24 cellular contexts compared by ENCODE assay signal in the genomic region with DNA sequence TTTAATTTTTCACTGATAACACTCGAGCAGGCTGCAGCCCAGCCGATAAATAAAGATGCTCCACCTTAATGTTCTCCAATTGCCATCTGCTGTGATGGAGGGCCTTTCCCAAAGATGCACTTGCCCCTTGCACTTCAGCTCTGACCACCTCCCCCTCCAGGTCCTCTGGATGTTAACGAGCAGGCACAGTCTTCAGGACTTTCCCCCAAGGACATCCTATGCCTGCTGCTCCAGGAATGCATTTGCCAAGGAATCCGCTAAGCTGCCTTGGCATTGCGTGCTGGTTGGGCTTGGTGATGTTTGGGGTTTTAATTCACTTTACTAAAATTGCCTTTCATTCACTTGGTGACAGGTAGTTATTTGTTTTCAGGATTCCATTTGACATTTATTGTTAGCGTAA.
DNase-seq lines count a peak whose midpoint lies in the region; FAIRE-seq and TF ChIP-seq lines count a peak whose summit lies in the region.
"Had no signal": no experiment of that assay in that cellular context is flagged by ENCODE, and none has a peak within 500 bp of the region (broad histone marks: within the 10 kb centered on the region; RNA-seq: fewer than 3 reads in every experiment).

No MANE protein-coding gene starts in this region.

- peak; percentile 37 for DNase-seq in DMS 273 (lab: John Stamatoyannopoulos, UW; ENCODE audit: unreplicated experiment)
- no peak for DNase-seq in DMS 273 treated with DMSO at 0.1 percent for 48 hours (lab: John Stamatoyannopoulos, UW)
- peak; percentile 14 for DNase-seq in NCI-H446 treated with DMSO at 0.1 percent for 48 hours (lab: John Stamatoyannopoulos, UW)
- no peak for DNase-seq in glutamatergic neuron
- DNase-seq in retina: peak; percentile 58
- DNase-seq in RCC 7860 (ENCODE audit: low spot score): no peak
- no peak for DNase-seq in NCI-H226
- no peak for DNase-seq in stimulated activated CD4-positive, alpha-beta T cell treated with anti-CD3 and anti-CD28 coated beads, Interleukin-4, amount 100 ng/mL, for 24 hours
- DNase-seq: Caco-2; CD8-positive, alpha-beta T cell; DMS79 treated with DMSO at 0.1 percent for 48 hours; GF-D8; IMR-90; KG1; MG63; NCI-H1105 treated with DMSO at 0.1 percent for 48 hours; NCI-H146; NCI-H1930; NCI-H748 treated with DMSO at 0.1 percent for 48 hours; PC-9; Right ventricle myocardium superior; RPMI8226 had no signal

- no peaks in the 10 kb centered on the region for H3K36me3 Mint-ChIP-seq in glutamatergic neuron (ENCODE audit: unreplicated experiment)
- H3K36me3 Mint-ChIP-seq: CD8-positive, alpha-beta T cell had no signal

- no peaks in the 10 kb centered on the region for H3K27me3 Mint-ChIP-seq in glutamatergic neuron (ENCODE audit: unreplicated experiment)

- peaks cover 20% of the 10 kb centered on the region for H3K4me1 Mint-ChIP-seq in glutamatergic neuron (ENCODE audit: low read depth, unreplicated experiment)
- H3K4me1 Mint-ChIP-seq: B cell had no signal

- H3K4me3 Mint-ChIP-seq in glutamatergic neuron (ENCODE audit: unreplicated experiment): peak overlapping the region; percentile 48
- H3K4me3 Mint-ChIP-seq: B cell; CD8-positive, alpha-beta T cell had no signal

- peaks cover 1% of the 10 kb centered on the region for H3K9me3 Mint-ChIP-seq in glutamatergic neuron (ENCODE audit: unreplicated experiment)
- H3K9me3 Mint-ChIP-seq: CD8-positive, alpha-beta T cell had no signal

- no peak for TF ChIP-seq CTCF in glutamatergic neuron (IDR thresholded peaks at IDR 0.05; ENCODE audit: partially characterized antibody, unreplicated experiment)

- FAIRE-seq in RCC 7860 (lab: Jason Lieb, UNC): no peak
- FAIRE-seq: GM12891 had no signal

- H3K27ac Mint-ChIP-seq in glutamatergic neuron (ENCODE audit: unreplicated experiment): no peak overlapping the region
- H3K27ac Mint-ChIP-seq: B cell; CD8-positive, alpha-beta T cell had no signal

Comparison
In these comparisons a context has a peak if more than half of its experiments do, and no peak if none do; other contexts are left out.
1. DNase-seq: peak in DMS 273 (single experiment), NCI-H446 treated with DMSO at 0.1 percent for 48 hours (single experiment) and retina (single experiment); none in DMS 273 treated with DMSO at 0.1 percent for 48 hours (single experiment), glutamatergic neuron (single experiment), RCC 7860 (single experiment), NCI-H226 (single experiment) and stimulated activated CD4-positive, alpha-beta T cell treated with anti-CD3 and anti-CD28 coated beads, Interleukin-4, amount 100 ng/mL, for 24 hours (single experiment).